13 cellular contexts compared by ENCODE assay signal in the genomic region with DNA sequence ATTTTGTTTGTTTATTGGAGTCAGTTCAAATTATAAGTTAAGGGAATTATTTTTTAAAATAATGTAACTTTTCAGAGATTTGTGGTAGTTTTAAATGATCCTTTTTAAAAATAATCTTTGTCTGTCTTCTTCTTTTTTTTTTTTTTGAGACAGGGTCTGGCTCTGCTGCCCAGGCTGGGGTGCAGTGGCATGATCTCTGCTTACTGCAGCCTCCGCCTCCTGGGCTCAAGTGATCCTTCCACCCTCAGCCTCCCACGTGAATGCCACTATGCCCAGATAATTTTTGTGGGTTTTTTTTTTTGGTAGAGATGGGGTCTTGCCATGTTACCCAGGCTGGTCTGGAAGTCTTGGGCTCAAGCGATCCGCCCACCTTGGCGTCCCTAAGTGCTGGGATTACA. TPM values are rescaled to one million over a fixed set of nuclear protein-coding genes. Genes with fewer than 3 reads are reported as not detected.
DNase-seq lines count a peak whose midpoint lies in the region; ATAC-seq and TF ChIP-seq lines count a peak whose summit lies in the region.
"Had no signal": no experiment of that assay in that cellular context is flagged by ENCODE, and none has a peak within 500 bp of the region (broad histone marks: within the 10 kb centered on the region; RNA-seq: fewer than 3 reads in every experiment).

No MANE protein-coding gene starts in this region.

- intact Hi-C loops in natural killer cell (cut with micrococcal nuclease): no loop called here
- intact Hi-C loops in Panc1 (cut with micrococcal nuclease; ENCODE audit: unreplicated experiment): no loop called here
- intact Hi-C loops in OCI-LY7 (cut with micrococcal nuclease; ENCODE audit: unreplicated experiment): no loop called here

- in situ Hi-C loops in Panc1 (cut with HindIII; ENCODE audit: low pct_unique_long_range_greater_than_20kb, low sequenced_read_pairs): no loop called here

- H3K79me2 ChIP-seq in smooth muscle cell (ENCODE audit: low read depth) (peaks cover 99% of the 10 kb centered on the region), hepatocyte (peaks cover 100% of the 10 kb centered on the region), OCI-LY7 (ENCODE audit: insufficient read depth, low read depth, low read length) (peaks cover 12% of the 10 kb centered on the region; the same call in 1 of the 2 replicates)

- H3K9me3 Mint-ChIP-seq in natural killer cell: no peaks in the 10 kb centered on the region
- H3K9me3 Mint-ChIP-seq in natural killer cell treated with Interleukin-12 subunit alpha and Interleukin-12 subunit beta and Interleukin-15 and Interleukin-18, amount 100 ng/mL, for 72 hours: no peaks in the 10 kb centered on the region
- H3K9me3 Mint-ChIP-seq: CD8-positive, alpha-beta memory T cell; HFFc6 had no signal

- H2AFZ ChIP-seq in smooth muscle cell (ENCODE audit: low read depth): no peak overlapping the region
- no peak overlapping the region for H2AFZ ChIP-seq in hepatocyte
- no peak overlapping the region for H2AFZ ChIP-seq in OCI-LY7 (ENCODE audit: low read length)

- H3K4me1 Mint-ChIP-seq in natural killer cell: peaks cover 61 to 71% of the 10 kb centered on the region in 2 donors
- peaks cover 49 to 57% of the 10 kb centered on the region in 2 donors for H3K4me1 Mint-ChIP-seq in natural killer cell treated with Interleukin-12 subunit alpha and Interleukin-12 subunit beta and Interleukin-15 and Interleukin-18, amount 100 ng/mL, for 72 hours (ENCODE audit: low read depth in 2 of 2)

- CTCF ChIA-PET in Panc1 (lab: Charles Lee): no interaction called here
- CTCF ChIA-PET in OCI-LY7 (lab: Charles Lee; ENCODE audit: unreplicated experiment): no interaction called here

- BruUV-seq in Panc1 (replicated peaks; lab: Mats Ljungman, UMichigan) (no TSS peak), OCI-LY7 (replicated peaks; lab: Mats Ljungman, UMichigan) (no TSS peak)

- DNase-seq in natural killer cell (no peak), Panc1 (ENCODE audit: low read depth, low spot score) (no peak), smooth muscle cell (lab: John Stamatoyannopoulos, UW; ENCODE audit: unreplicated experiment) (no peak), hepatocyte (ENCODE audit: low spot score) (no peak), OCI-LY7 (ENCODE audit: low spot score) (no peak)
- no peak for DNase-seq in natural killer cell treated with Interleukin-12 subunit alpha and Interleukin-12 subunit beta and Interleukin-15 and Interleukin-18, amount 100 ng/mL, for 72 hours (ENCODE audit: low spot score)
- no peak for DNase-seq in stimulated activated CD4-positive, alpha-beta T cell treated with anti-CD3 and anti-CD28 coated beads, Interleukin-12 subunit alpha, Interleukin-12 subunit beta, amount 100 ng/mL, for 4 hours
- DNase-seq: Caco-2; CD8-positive, alpha-beta memory T cell; DND-41; GF-D8; HFFc6 had no signal

- peaks cover 54% of the 10 kb centered on the region for H3F3A ChIP-seq in smooth muscle cell (ENCODE audit: low read depth)

- peaks cover 7% of the 10 kb centered on the region for H3K36me3 Mint-ChIP-seq in natural killer cell
- H3K36me3 Mint-ChIP-seq in natural killer cell treated with Interleukin-12 subunit alpha and Interleukin-12 subunit beta and Interleukin-15 and Interleukin-18, amount 100 ng/mL, for 72 hours: peaks cover 36% of the 10 kb centered on the region

- H3K27me3 Mint-ChIP-seq in natural killer cell (ENCODE audit: low read depth in 2 of 2): no peaks in the 10 kb centered on the region
- H3K27me3 Mint-ChIP-seq in natural killer cell treated with Interleukin-12 subunit alpha and Interleukin-12 subunit beta and Interleukin-15 and Interleukin-18, amount 100 ng/mL, for 72 hours: no peaks in the 10 kb centered on the region
- H3K27me3 Mint-ChIP-seq: CD8-positive, alpha-beta memory T cell had no signal

- H3K9me2 ChIP-seq in hepatocyte (replicated peaks; ENCODE audit: insufficient read depth) (no peaks in the 10 kb centered on the region), OCI-LY7 (ENCODE audit: insufficient read depth, low read length) (no peaks in the 10 kb centered on the region)

- no peak for TF ChIP-seq CTCF in natural killer cell (IDR thresholded peaks at IDR 0.05)
- no peak for TF ChIP-seq CTCF in Panc1 (IDR thresholded peaks at IDR 0.05)
- no peak for TF ChIP-seq CTCF in smooth muscle cell (IDR thresholded peaks at IDR 0.05; ENCODE audit: borderline replicate concordance, insufficient read depth, poor library complexity, severe bottlenecking)
- TF ChIP-seq CTCF in hepatocyte (IDR thresholded peaks at IDR 0.05; ENCODE audit: poor library complexity): no peak
- no peak for TF ChIP-seq CTCF in OCI-LY7 (conservative IDR thresholded peaks at IDR 0.05; ENCODE audit: low read length)

- H3K4me3 ChIP-seq in Panc1 (ENCODE audit: low read depth in 2 of 2, low read length in 2 of 2) (no peak overlapping the region), smooth muscle cell (no peak overlapping the region), hepatocyte (no peak overlapping the region), OCI-LY7 (ENCODE audit: low read depth, low read length, poor library complexity, severe bottlenecking) (no peak overlapping the region)
- H3K4me3 ChIP-seq: HAP-1 had no signal

- H3K27ac ChIP-seq in Panc1 (ENCODE audit: low read length) (peak overlapping the region; percentile 39; the same call in 1 of the 2 replicates), smooth muscle cell (ENCODE audit: low read depth) (peak overlapping the region; percentile 89), hepatocyte (no peak overlapping the region), OCI-LY7 (ENCODE audit: low read depth, low read length, poor library complexity, severe bottlenecking) (no peak overlapping the region)

- H3K4me2 ChIP-seq in smooth muscle cell (no peak overlapping the region), hepatocyte (no peak overlapping the region), OCI-LY7 (ENCODE audit: low read length) (no peak overlapping the region)

- 97% methylated on average over 5 of the region's 5 CpGs for WGBS in smooth muscle cell (ENCODE audit: low lambda C conversion rate)
- WGBS in hepatocyte (ENCODE audit: low lambda C conversion rate, missing lambda C conversion rate): 97% methylated on average over 5 of the region's 5 CpGs

- H3K27me3 ChIP-seq in Panc1 (ENCODE audit: control insufficient read depth, insufficient read depth, low read length): no peaks in the 10 kb centered on the region
- H3K27me3 ChIP-seq in smooth muscle cell (ENCODE audit: low read depth): no peaks in the 10 kb centered on the region
- no peaks in the 10 kb centered on the region for H3K27me3 ChIP-seq in hepatocyte

- H3K9me3 ChIP-seq in Panc1 (ENCODE audit: control insufficient read depth, insufficient read depth, low read depth, low read length): no peaks in the 10 kb centered on the region
- H3K9me3 ChIP-seq in smooth muscle cell (replicated peaks; ENCODE audit: low read depth): no peaks in the 10 kb centered on the region
- H3K9me3 ChIP-seq in hepatocyte (ENCODE audit: low read depth): no peaks in the 10 kb centered on the region
- H3K9me3 ChIP-seq in OCI-LY7 (ENCODE audit: low read length): no peaks in the 10 kb centered on the region
- H3K9me3 ChIP-seq: Caco-2, HAP-1 had no signal

- POLR2A ChIA-PET in Panc1 (lab: Charles Lee): no interaction called here
- POLR2A ChIA-PET in OCI-LY7 (lab: Charles Lee): interaction anchor here (0.7 to 0.8 kb wide), 2 partner anchors 19 to 48 kb away, joined by 3 to 4 read pairs; no protein-coding TSS in a partner anchor

- H4K20me1 ChIP-seq in smooth muscle cell (ENCODE audit: low read depth) (peaks cover 100% of the 10 kb centered on the region), hepatocyte (ENCODE audit: insufficient read depth, poor library complexity, severe bottlenecking) (peaks cover 84% of the 10 kb centered on the region), OCI-LY7 (ENCODE audit: insufficient read depth, low read length) (0 out of 2 replicates have a peak, but pooled peaks cover 5% of the 10 kb centered on the region)

- ATAC-seq in natural killer cell (no peak), Panc1 (no peak)
- ATAC-seq in natural killer cell treated with Interleukin-12 subunit alpha and Interleukin-12 subunit beta and Interleukin-15 and Interleukin-18, amount 100 ng/mL, for 72 hours: no peak

- H3K4me3 Mint-ChIP-seq in natural killer cell: no peak overlapping the region
- H3K4me3 Mint-ChIP-seq in natural killer cell treated with Interleukin-12 subunit alpha and Interleukin-12 subunit beta and Interleukin-15 and Interleukin-18, amount 100 ng/mL, for 72 hours: no peak overlapping the region
- H3K4me3 Mint-ChIP-seq: CD8-positive, alpha-beta memory T cell; HFFc6 had no signal

- peak overlapping the region; percentile 90 to 98 for H3K27ac Mint-ChIP-seq in natural killer cell
- H3K27ac Mint-ChIP-seq in natural killer cell treated with Interleukin-12 subunit alpha and Interleukin-12 subunit beta and Interleukin-15 and Interleukin-18, amount 100 ng/mL, for 72 hours: peak overlapping the region in 1 of 2 donors; percentile 32

- H3K9ac ChIP-seq in smooth muscle cell (ENCODE audit: low read depth): no peak overlapping the region

- peaks cover 59% of the 10 kb centered on the region for H3K4me1 ChIP-seq in Panc1 (ENCODE audit: control insufficient read depth, insufficient read depth, low read length)
- H3K4me1 ChIP-seq in smooth muscle cell (ENCODE audit: low read depth): peaks cover 21% of the 10 kb centered on the region
- H3K4me1 ChIP-seq in hepatocyte (ENCODE audit: insufficient read depth): peaks cover 6% of the 10 kb centered on the region
- peaks cover 22% of the 10 kb centered on the region for H3K4me1 ChIP-seq in OCI-LY7 (ENCODE audit: insufficient read depth, low read length, poor library complexity, severe bottlenecking)
- H3K4me1 ChIP-seq: Caco-2 had no signal

- peaks cover 7% of the 10 kb centered on the region; the same call in 1 of the 2 replicates for H3K36me3 ChIP-seq in Panc1 (ENCODE audit: control insufficient read depth, insufficient read depth, low read length)
- H3K36me3 ChIP-seq in smooth muscle cell (ENCODE audit: low read depth): peaks cover 4% of the 10 kb centered on the region
- no peaks in the 10 kb centered on the region for H3K36me3 ChIP-seq in hepatocyte (replicated peaks; ENCODE audit: insufficient read depth, low read depth)
- peaks cover 3% of the 10 kb centered on the region; the same call in 1 of the 2 replicates for H3K36me3 ChIP-seq in OCI-LY7 (ENCODE audit: insufficient read depth, low read length)
- H3K36me3 ChIP-seq: HAP-1 had no signal

RNA-seq across cellular contexts. Expression of gene FNDC3B, which starts 12.6 kb away (rescaled TPM):
- total RNA-seq in natural killer cell (100 to 1,000 TPM; 154 to 214 (median 206) TPM), Panc1 (2021; ENCODE audit: unreplicated experiment) (173 TPM), smooth muscle cell (265 and 294 TPM in 2 replicates), hepatocyte (91.9 and 113 TPM in 2 replicates), OCI-LY7 (2022) (28.5 and 43.3 TPM in 2 replicates)
- total RNA-seq in natural killer cell treated with Interleukin-12 subunit alpha and Interleukin-12 subunit beta and Interleukin-15 and Interleukin-18, amount 100 ng/mL, for 72 hours: 100 to 1,000 TPM; 149 to 217 TPM
- polyA plus RNA-seq in Panc1 (2012; ENCODE audit: insufficient read length): 49.1 TPM
- polyA plus RNA-seq in smooth muscle cell (149 and 161 TPM in 2 replicates), hepatocyte (61.2 and 66.3 TPM in 2 replicates)
- 17.3 and 23.3 TPM in 2 replicates for total RNA-seq in OCI-LY7 (2014; rRNA removed; shearing (Covaris generic))

Comparison
In these comparisons a context has a peak if more than half of its experiments do, and no peak if none do; other contexts are left out.
1. H3K27ac ChIP-seq: peak in Panc1 (single experiment) and smooth muscle cell (single experiment); none in hepatocyte (single experiment) and OCI-LY7 (single experiment).